In the genomic region with DNA sequence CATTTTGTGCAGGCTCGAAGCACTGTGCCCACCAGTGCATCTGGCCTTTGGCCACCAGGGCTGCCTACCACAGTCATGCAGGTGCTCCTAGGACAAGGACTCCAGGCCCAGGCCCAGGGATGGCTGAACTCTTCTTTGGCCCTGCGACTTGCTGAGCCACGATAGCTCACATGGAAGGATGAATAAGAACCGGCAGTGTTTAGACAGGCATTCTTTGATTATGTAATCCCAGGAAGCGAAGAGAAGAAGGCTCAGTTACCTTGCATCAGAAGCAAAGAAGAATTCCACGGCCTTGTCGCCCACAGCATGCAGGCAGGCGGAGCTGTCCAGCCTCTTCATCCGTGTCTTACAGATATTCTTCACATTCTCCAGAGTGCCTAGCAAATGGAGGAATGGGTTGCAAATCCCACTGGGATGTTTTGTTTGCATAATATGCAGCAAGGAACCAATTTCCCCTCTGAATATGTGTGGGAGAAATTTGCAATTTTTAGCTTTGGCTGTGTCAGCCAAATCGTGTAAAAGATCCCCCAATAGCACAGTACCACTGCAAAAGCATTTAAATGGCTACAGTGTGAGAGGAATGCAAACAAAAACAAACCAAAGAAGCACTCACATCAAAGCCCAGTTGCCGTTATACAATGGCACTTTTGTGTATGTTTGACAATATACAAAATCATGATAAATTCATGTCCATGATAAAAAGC, we compare ENCODE assay signal across 16 cellular contexts. TPM values are rescaled to one million over a fixed set of nuclear protein-coding genes. Genes with fewer than 3 reads are reported as not detected.
DNase-seq lines count a peak whose midpoint lies in the region; ATAC-seq, FAIRE-seq and TF ChIP-seq lines count a peak whose summit lies in the region.
"Had no signal": no experiment of that assay in that cellular context is flagged by ENCODE, and none has a peak within 500 bp of the region (broad histone marks: within the 10 kb centered on the region; RNA-seq: fewer than 3 reads in every experiment).

No MANE protein-coding gene starts in this region.

- intact Hi-C loops in left ventricle myocardium superior (cut with micrococcal nuclease) = no loop called here

- ATAC-seq in WTC11 (no peak), left ventricle myocardium superior (no peak)
- ATAC-seq: left lobe of liver; natural killer cell treated with Interleukin-12 subunit alpha and Interleukin-12 subunit beta and Interleukin-15 and Interleukin-18, amount 100 ng/mL, for 72 hours; Panc1 had no signal

- no peaks in the 10 kb centered on the region for H3K9me3 ChIP-seq in HEK293 (ENCODE audit: control insufficient read depth, insufficient read depth, low read depth, low read length)

- H3K36me3 Mint-ChIP-seq in WTC11 (peaks cover 88% of the 10 kb centered on the region), nephron progenitor cell (ENCODE audit: low read depth) (peaks cover 60% of the 10 kb centered on the region)
- H3K36me3 Mint-ChIP-seq: natural killer cell treated with Interleukin-12 subunit alpha and Interleukin-12 subunit beta and Interleukin-15 and Interleukin-18, amount 100 ng/mL, for 72 hours had no signal

- peak overlapping the region; percentile 51; the same call in 1 of the 2 replicates for H3K27ac Mint-ChIP-seq in WTC11
- peak overlapping the region; percentile 67 for H3K27ac Mint-ChIP-seq in nephron progenitor cell
- H3K27ac Mint-ChIP-seq: dendritic cell treated with granulocyte-macrophage colony-stimulating factor and Interleukin-4, amounts not matched to agents 40 ng/mL and 50 ng/mL, for 4 days; natural killer cell treated with Interleukin-12 subunit alpha and Interleukin-12 subunit beta and Interleukin-15 and Interleukin-18, amount 100 ng/mL, for 72 hours had no signal

- H3K27ac ChIP-seq in HEK293 (ENCODE audit: extremely low read depth, low read depth, low read length) (no peak overlapping the region), epithelial cell of prostate (no peak overlapping the region)
- H3K27ac ChIP-seq: skin epidermis had no signal

- H3K27me3 Mint-ChIP-seq in WTC11 (ENCODE audit: low read depth) = no peaks in the 10 kb centered on the region
- H3K27me3 Mint-ChIP-seq in nephron progenitor cell (ENCODE audit: low read depth, poor library complexity) = no peaks in the 10 kb centered on the region

- TF ChIP-seq CTCF in HEK293 (tag by site-specific recombination; IDR thresholded peaks at IDR 0.05) (no peak), WTC11 (IDR thresholded peaks at IDR 0.05) (no peak), nephron progenitor cell (IDR thresholded peaks at IDR 0.05) (no peak)

- H3K4me3 ChIP-seq in HEK293 (ENCODE audit: low read depth, low read length) = no peak overlapping the region
- H3K4me3 ChIP-seq: skin epidermis had no signal

- H3K36me3 ChIP-seq in HEK293 (ENCODE audit: control insufficient read depth in 2 of 2, insufficient read depth in 1 of 2, low read length in 2 of 2) = peaks cover 0 to 54% of the 10 kb centered on the region in 2 experiments; a peak in 2 of 3 replicates

- TF ChIP-seq POLR2A in GM12892 (IDR thresholded peaks at IDR 0.05; ENCODE audit: low read depth, low read length) = no peak

- DNase-seq in WTC11 (ENCODE audit: low spot score) (no peak), epithelial cell of prostate (ENCODE audit: low read depth, low spot score) (peak; percentile 16), nephron progenitor cell (no peak), GM12892 (ENCODE audit: insufficient read length) (no peak), left ventricle myocardium superior (no peak), COR-L47 (lab: John Stamatoyannopoulos, UW) (no peak)
- DNase-seq in activated naive CD4-positive, alpha-beta T cell treated with Interleukin-2 at 50 U/mL for 16 hours = no peak
- DNase-seq: H9, NCI-H1092, NCI-H446 had no signal

- no peak for FAIRE-seq in GM12892 (lab: Jason Lieb, UNC)

- H3K4me1 ChIP-seq in HEK293 (ENCODE audit: control insufficient read depth, insufficient read depth, low read length) = no peaks in the 10 kb centered on the region

- peaks cover 33% of the 10 kb centered on the region for H3K4me1 Mint-ChIP-seq in WTC11
- peaks cover 10% of the 10 kb centered on the region for H3K4me1 Mint-ChIP-seq in nephron progenitor cell

- no peaks in the 10 kb centered on the region for H3K9me3 Mint-ChIP-seq in WTC11
- H3K9me3 Mint-ChIP-seq in nephron progenitor cell = no peaks in the 10 kb centered on the region
- H3K9me3 Mint-ChIP-seq: dendritic cell treated with granulocyte-macrophage colony-stimulating factor and Interleukin-4, amounts not matched to agents 40 ng/mL and 50 ng/mL, for 4 days; H9; natural killer cell treated with Interleukin-12 subunit alpha and Interleukin-12 subunit beta and Interleukin-15 and Interleukin-18, amount 100 ng/mL, for 72 hours had no signal

- POLR2A ChIA-PET in HEK293 (lab: Yijun Ruan, JAX) = no interaction called here
- POLR2A ChIA-PET in WTC11 (lab: Charles Lee) = no interaction called here

- H3K4me3 Mint-ChIP-seq in WTC11 (no peak overlapping the region), nephron progenitor cell (no peak overlapping the region)
- H3K4me3 Mint-ChIP-seq: dendritic cell treated with granulocyte-macrophage colony-stimulating factor and Interleukin-4, amounts not matched to agents 40 ng/mL and 50 ng/mL, for 4 days; H9; natural killer cell treated with Interleukin-12 subunit alpha and Interleukin-12 subunit beta and Interleukin-15 and Interleukin-18, amount 100 ng/mL, for 72 hours had no signal

- CTCF ChIA-PET in HEK293 (lab: Yijun Ruan, JAX) (interaction anchor here (1.1 to 2.4 kb wide), 2 partner anchors 8 to 115 kb away, joined by 3 to 20 read pairs; partner anchors contain the start of gene RASGEF1C), WTC11 (lab: Charles Lee) (interaction anchor here (1.5 to 2.0 kb wide), 4 partner anchors 8 to 31 kb away, joined by 4 to 7 read pairs (median 7); no protein-coding TSS in a partner anchor)

TF ChIP-seq in HEK293, 187 proteins besides CTCF, POLR2A, EP300 and RAD21 (continues in another document):
- TF ChIP-seq ZNF394 (tag by site-specific recombination; IDR thresholded peaks at IDR 0.05; ENCODE audit: borderline replicate concordance) (no peak), ZNF398 (tag by site-specific recombination; IDR thresholded peaks at IDR 0.05) (no peak)

TF ChIP-seq in WTC11, 78 proteins besides CTCF, POLR2A, EP300 and RAD21:
- TF ChIP-seq GABPB1 (CRISPR knock-in tag; IDR thresholded peaks at IDR 0.05) = no peak
- TF ChIP-seq ZNF138 (CRISPR knock-in tag; conservative IDR thresholded peaks at IDR 0.05) = no peak
- no peak for TF ChIP-seq PRRX2 (CRISPR knock-in tag; IDR thresholded peaks at IDR 0.05)
- no peak for TF ChIP-seq HMGXB4 (CRISPR knock-in tag; IDR thresholded peaks at IDR 0.05)
- no peak for TF ChIP-seq ZNF121 (CRISPR knock-in tag; IDR thresholded peaks at IDR 0.05)
- TF ChIP-seq ZNF423 (CRISPR knock-in tag; IDR thresholded peaks at IDR 0.05) = no peak
- no peak for TF ChIP-seq ZNF416 (CRISPR knock-in tag; IDR thresholded peaks at IDR 0.05)
- TF ChIP-seq, protein P1, sequence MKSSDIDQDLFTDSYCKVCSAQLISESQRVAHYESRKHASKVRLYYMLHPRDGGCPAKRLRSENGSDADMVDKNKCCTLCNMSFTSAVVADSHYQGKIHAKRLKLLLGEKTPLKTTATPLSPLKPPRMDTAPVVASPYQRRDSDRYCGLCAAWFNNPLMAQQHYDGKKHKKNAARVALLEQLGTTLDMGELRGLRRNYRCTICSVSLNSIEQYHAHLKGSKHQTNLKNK (CRISPR knock-in tag; IDR thresholded peaks at IDR 0.05) = no peak
- TF ChIP-seq ZNF396 (CRISPR knock-in tag; IDR thresholded peaks at IDR 0.05; ENCODE audit: borderline replicate concordance) = no peak
- no peak for TF ChIP-seq MYBL2 (CRISPR knock-in tag; IDR thresholded peaks at IDR 0.05)
- no peak for TF ChIP-seq NFE2L1 (CRISPR knock-in tag; IDR thresholded peaks at IDR 0.05)
TF ChIP-seq in WTC11: peak in this region for 0.

RNA-seq across cellular contexts. Expression of gene GFPT2, which starts 29.1 kb away (rescaled TPM):
- 124 to 138 TPM (median 136 TPM) in 3 replicates for total RNA-seq in WTC11 (2021)
- polyA plus RNA-seq in GM12892 (2012; ENCODE audit: missing spikeins) = 1.1 TPM
- 15.3 TPM for total RNA-seq in left ventricle myocardium superior

RNA-seq across cellular contexts. Expression of gene MAPK9, which starts 32.2 kb away (rescaled TPM):
- 42.4 to 42.9 TPM (median 42.9 TPM) in 3 replicates for total RNA-seq in WTC11 (2021)
- 24.1 TPM for polyA plus RNA-seq in GM12892 (2012; ENCODE audit: missing spikeins)
- total RNA-seq in left ventricle myocardium superior = 46.5 TPM
